8 cellular contexts compared by ENCODE assay signal in the genomic region with DNA sequence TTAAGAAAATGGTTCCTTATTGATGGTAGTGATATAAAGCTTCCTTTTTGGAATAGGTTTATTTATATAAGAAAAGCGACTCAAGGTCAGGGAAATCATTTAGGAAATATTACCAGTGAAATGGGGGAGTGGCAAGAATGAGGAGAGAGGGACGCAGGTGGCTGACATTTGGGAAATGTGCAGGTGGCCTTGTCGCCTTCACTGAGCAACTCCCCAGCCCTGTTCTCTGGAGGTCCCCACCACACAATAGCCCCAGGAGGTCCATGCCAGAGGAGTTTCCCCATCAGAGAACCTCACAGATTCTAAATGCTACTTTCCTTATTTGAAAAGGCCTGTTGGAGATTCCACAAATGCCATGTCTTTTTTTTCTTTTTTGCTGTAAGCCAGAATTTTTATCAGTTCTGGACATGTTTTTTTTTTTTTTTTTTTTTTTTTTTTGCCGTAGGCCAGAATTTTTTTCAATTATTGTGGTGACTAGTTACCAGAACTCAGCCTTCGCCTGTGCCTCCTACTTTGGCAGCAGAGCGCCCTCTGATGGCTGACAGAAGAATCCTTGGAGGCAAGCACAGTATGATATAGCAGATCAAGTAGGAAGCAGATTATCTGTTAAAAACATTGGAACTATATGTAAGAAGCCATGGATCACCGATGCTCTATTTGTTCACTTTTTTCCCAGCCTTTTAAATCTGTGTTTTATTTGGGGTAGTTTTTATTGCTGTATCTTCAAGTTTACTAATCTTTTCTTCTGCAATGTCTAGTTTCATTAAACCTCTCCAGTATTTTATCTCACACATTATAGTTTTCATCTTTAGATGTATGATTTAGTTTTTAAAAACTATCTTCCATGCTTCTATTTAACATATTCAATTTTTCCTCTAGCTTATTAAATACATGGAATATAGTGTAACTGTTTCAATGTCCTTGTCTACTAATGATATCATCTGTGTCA. TPM values are rescaled to one million over a fixed set of nuclear protein-coding genes. Genes with fewer than 3 reads are reported as not detected.
DNase-seq lines count a peak whose midpoint lies in the region; ATAC-seq and TF ChIP-seq lines count a peak whose summit lies in the region.

No MANE protein-coding gene starts in this region.

- no peaks in the 10 kb centered on the region for H3K9me3 Mint-ChIP-seq in activated CD4-positive, alpha-beta memory T cell treated with anti-CD3 and anti-CD28 coated beads for 36 hours
- no peaks in the 10 kb centered on the region for H3K9me3 Mint-ChIP-seq in effector memory CD8-positive, alpha-beta T cell

- no peaks in the 10 kb centered on the region for H3K36me3 ChIP-seq in stomach

- TF ChIP-seq POLR2A in stomach (IDR thresholded peaks at IDR 0.05): no peak

- H3K27me3 Mint-ChIP-seq in activated CD4-positive, alpha-beta memory T cell treated with anti-CD3 and anti-CD28 coated beads for 36 hours: peaks cover 11% of the 10 kb centered on the region
- peaks cover 26 to 63% of the 10 kb centered on the region in 2 donors for H3K27me3 Mint-ChIP-seq in effector memory CD8-positive, alpha-beta T cell

- CTCF ChIA-PET in activated CD4-positive, alpha-beta memory T cell treated with anti-CD3 and anti-CD28 coated beads for 36 hours (lab: Charles Lee): interaction anchor here (0.6 to 4.7 kb wide), 14 partner anchors 9 to 324 kb away, joined by 3 to 30 read pairs (median 4); no protein-coding TSS in a partner anchor

- H3K27ac ChIP-seq in stomach: no peak overlapping the region

- no peak overlapping the region for H3K4me3 Mint-ChIP-seq in activated CD4-positive, alpha-beta memory T cell treated with anti-CD3 and anti-CD28 coated beads for 36 hours
- H3K4me3 Mint-ChIP-seq in effector memory CD8-positive, alpha-beta T cell: no peak overlapping the region

- no peaks in the 10 kb centered on the region for H3K9me3 ChIP-seq in stomach

- intact Hi-C loops in activated CD4-positive, alpha-beta memory T cell treated with anti-CD3 and anti-CD28 coated beads for 36 hours (cut with micrococcal nuclease): loop anchor here (1.0 to 5.0 kb wide), 5 partner anchors 111 to 646 kb away; partner anchors contain the start of genes CC2D2B and ZNF518A
- intact Hi-C loops in stomach (cut with DNase I; ENCODE audit: low total_unique reads): no loop called here

- no peaks in the 10 kb centered on the region for H3K36me3 Mint-ChIP-seq in activated CD4-positive, alpha-beta memory T cell treated with anti-CD3 and anti-CD28 coated beads for 36 hours
- H3K36me3 Mint-ChIP-seq in effector memory CD8-positive, alpha-beta T cell (ENCODE audit: insufficient read depth): no peaks in the 10 kb centered on the region

- no peaks in the 10 kb centered on the region for H3K27me3 ChIP-seq in stomach

- no peaks in the 10 kb centered on the region for H3K4me1 ChIP-seq in stomach

- no peak overlapping the region for H3K27ac Mint-ChIP-seq in activated CD4-positive, alpha-beta memory T cell treated with anti-CD3 and anti-CD28 coated beads for 36 hours
- peak overlapping the region in 1 of 2 donors; percentile 13 for H3K27ac Mint-ChIP-seq in effector memory CD8-positive, alpha-beta T cell

- peak in 4 of 7 experiments; percentile 21 to 43 (median 34) for TF ChIP-seq CTCF in stomach (IDR thresholded peaks at IDR 0.05)

- 31 to 36% (median 32%) methylated on average over 7 of the region's 7 CpGs for WGBS in stomach, 5 donors

- H3K4me1 Mint-ChIP-seq in activated CD4-positive, alpha-beta memory T cell treated with anti-CD3 and anti-CD28 coated beads for 36 hours (ENCODE audit: low read depth): peaks cover 7% of the 10 kb centered on the region
- no peaks in the 10 kb centered on the region for H3K4me1 Mint-ChIP-seq in effector memory CD8-positive, alpha-beta T cell (ENCODE audit: low read depth in 2 of 2)

- DNase-seq in GM04504 (ENCODE audit: low read depth): peak; percentile 26
- DNase-seq in NCI-H774 (lab: John Stamatoyannopoulos, UW): peak; percentile 25
- peak; percentile 71 for DNase-seq in activated CD4-positive, alpha-beta memory T cell treated with anti-CD3 and anti-CD28 coated beads for 36 hours
- peak; percentile 4 to 17 (median 11) for DNase-seq in effector memory CD8-positive, alpha-beta T cell
- DNase-seq in middle frontal gyrus (ENCODE audit: extremely low spot score, low spot score): peak; percentile 12
- peak; percentile 63 for DNase-seq in stomach

- ATAC-seq in HG03354 (IDR thresholded peaks at IDR 0.05; ENCODE audit: poor library complexity, severe bottlenecking, unreplicated experiment) (peak; percentile 68), HG03108 (IDR thresholded peaks at IDR 0.05; ENCODE audit: unreplicated experiment) (no peak)
- no peak for ATAC-seq in effector memory CD8-positive, alpha-beta T cell (replicated peaks)

- POLR2A ChIA-PET in activated CD4-positive, alpha-beta memory T cell treated with anti-CD3 and anti-CD28 coated beads for 36 hours (lab: Charles Lee): no interaction called here

- H3K4me3 ChIP-seq in stomach: no peak overlapping the region

- TF ChIP-seq EP300 in stomach (IDR thresholded peaks at IDR 0.05): no peak

RNA-seq across cellular contexts. Expression of gene OPALIN, which starts 18.6 kb away (rescaled TPM):
- total RNA-seq in activated CD4-positive, alpha-beta memory T cell treated with anti-CD3 and anti-CD28 coated beads for 36 hours: not detected
- total RNA-seq in stomach: not detected
- not detected for polyA plus RNA-seq in stomach

RNA-seq across cellular contexts. Expression of gene DNTT, which starts 36.0 kb away (rescaled TPM):
- not detected for total RNA-seq in activated CD4-positive, alpha-beta memory T cell treated with anti-CD3 and anti-CD28 coated beads for 36 hours
- not detected for total RNA-seq in stomach
- not detected for polyA plus RNA-seq in stomach

Comparison
In these comparisons a context has a peak if more than half of its experiments do, and no peak if none do; other contexts are left out.
1. DNase-seq: peak in every context shown above with its lines; median percentile 71 in activated CD4-positive, alpha-beta memory T cell treated with anti-CD3 and anti-CD28 coated beads for 36 hours; 63 in stomach; 26 in GM04504; 25 in NCI-H774; 12 in middle frontal gyrus; 11 in effector memory CD8-positive, alpha-beta T cell.